Comparison of ENCODE assay signal across 1 cellular context in genomic region chr1:12436345-12436658, GRCh38.
TF ChIP-seq lines count a peak whose summit lies in the region.

No MANE protein-coding gene starts in this region.

TF ChIP-seq in GM12878, 131 proteins besides CTCF, POLR2A, EP300 and RAD21:
- TF ChIP-seq MLLT1 (IDR thresholded peaks at IDR 0.05) (no peak), HDGF (IDR thresholded peaks at IDR 0.05) (0 out of 2 replicates have a peak, but pooled peaks have one; percentile 21), ATF7 (IDR thresholded peaks at IDR 0.05; ENCODE audit: low read depth) (no peak), ESRRA (IDR thresholded peaks at IDR 0.05; ENCODE audit: low read length) (no peak), RFX5 (IDR thresholded peaks at IDR 0.05; ENCODE audit: low read depth, low read length) (no peak), JUNB (IDR thresholded peaks at IDR 0.05) (peak; percentile 25; the same call in 1 of the 2 replicates), MEF2A (IDR thresholded peaks at IDR 0.05; ENCODE audit: insufficient read depth, low read depth, low read length) (no peak), SUPT20H (IDR thresholded peaks at IDR 0.05; ENCODE audit: borderline replicate concordance, control insufficient read depth, low read depth, low read length) (no peak), RUNX3 (IDR thresholded peaks at IDR 0.05; ENCODE audit: low read length) (0 out of 2 replicates have a peak, but pooled peaks have one; percentile 3), ELK1 (IDR thresholded peaks at IDR 0.05; ENCODE audit: low read depth, low read length) (no peak)
TF ChIP-seq in GM12878: peak in this region for 3.
